9 cellular contexts compared by ENCODE assay signal in the genomic region with DNA sequence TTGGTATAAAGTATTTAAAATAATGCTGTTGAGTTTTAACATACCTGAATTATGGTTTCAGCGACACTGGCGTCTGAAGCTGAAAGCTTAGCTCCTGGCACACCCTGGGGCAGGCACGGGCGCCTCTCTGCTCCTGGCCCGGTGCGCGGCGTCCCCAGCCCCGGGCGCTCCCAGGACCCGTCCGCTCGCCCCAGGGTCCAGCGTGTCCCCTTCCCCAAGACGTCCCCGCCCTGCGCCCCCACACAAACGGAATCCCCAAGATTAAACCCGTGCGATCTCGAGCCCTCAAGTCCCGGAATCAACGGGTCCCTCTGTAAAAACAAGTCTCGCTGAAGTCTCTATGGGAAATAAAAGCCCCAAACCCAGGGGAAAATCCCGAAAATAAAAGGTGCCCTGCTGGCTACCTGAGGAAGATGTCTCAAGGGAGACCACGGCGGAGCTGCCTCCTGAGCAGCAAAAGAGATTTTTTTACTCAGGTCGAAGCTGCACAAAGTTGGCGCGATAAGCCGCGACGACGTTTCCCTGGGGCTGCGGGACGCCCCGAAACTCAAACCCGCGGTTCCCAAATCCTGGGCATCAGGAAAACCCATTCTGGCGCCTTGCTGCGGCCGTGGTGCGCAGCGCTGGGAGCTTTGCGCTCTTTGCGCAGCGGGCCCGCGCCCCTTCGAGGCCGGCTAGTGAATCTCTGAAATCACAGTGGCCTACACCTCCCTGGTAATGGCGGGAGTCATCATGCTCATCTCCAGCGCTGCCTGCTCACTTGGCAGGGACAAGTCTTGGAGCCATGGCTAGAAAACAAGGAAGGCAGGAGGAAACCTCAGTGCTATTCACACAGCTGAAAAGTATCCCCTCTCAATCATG. TPM values are rescaled to one million over a fixed set of nuclear protein-coding genes. Genes with fewer than 3 reads are reported as not detected.
DNase-seq lines count a peak whose midpoint lies in the region; ATAC-seq, FAIRE-seq and TF ChIP-seq lines count a peak whose summit lies in the region.
"Had no signal": no experiment of that assay in that cellular context is flagged by ENCODE, and none has a peak within 500 bp of the region (broad histone marks: within the 10 kb centered on the region; RNA-seq: fewer than 3 reads in every experiment).

No MANE protein-coding gene starts in this region.

- no peak overlapping the region for H3K9ac ChIP-seq in BLaER1 treated with 17β-estradiol and CSF1 and Interleukin-3, amounts not matched to agents 10 nM and 100 nM
- H3K9ac ChIP-seq in kidney (ENCODE audit: low read length in 2 of 2) = no peak overlapping the region

- no peaks in the 10 kb centered on the region for H3K36me3 ChIP-seq in BLaER1 treated with 17β-estradiol and CSF1 and Interleukin-3, amounts not matched to agents 10 nM and 100 nM
- H3K36me3 ChIP-seq in kidney (ENCODE audit: control insufficient read depth in 1 of 2, insufficient read depth in 2 of 2, low read length in 2 of 2) (no peaks in the 10 kb centered on the region), OCI-LY7 (ENCODE audit: insufficient read depth, low read length) (no peaks in the 10 kb centered on the region)

- BruUV-seq in OCI-LY7 (replicated peaks; lab: Mats Ljungman, UMichigan) = no TSS peak

- H3K27me3 ChIP-seq in BLaER1 treated with 17β-estradiol and CSF1 and Interleukin-3, amounts not matched to agents 10 nM and 100 nM = peaks cover 0 to 91% (median 0%) of the 10 kb centered on the region in 11 experiments; a peak in 5 of 22 replicates

- H2AFZ ChIP-seq in OCI-LY7 (ENCODE audit: low read length) = no peak overlapping the region

- no peak overlapping the region for H3K4me3 ChIP-seq in BLaER1 treated with 17β-estradiol and CSF1 and Interleukin-3, amounts not matched to agents 10 nM and 100 nM
- H3K4me3 ChIP-seq in kidney (ENCODE audit: low read length in 2 of 2) (no peak overlapping the region), OCI-LY7 (ENCODE audit: low read depth, low read length, poor library complexity, severe bottlenecking) (no peak overlapping the region)

- peak; percentile 15 to 21 for DNase-seq in activated T-cell treated with anti-CD3 and anti-CD28 coated beads, Interleukin-2, amount 50 U/mL, for 72 hours
- peak; percentile 62 for DNase-seq in kidney
- DNase-seq in stimulated activated naive CD8-positive, alpha-beta T cell treated with anti-CD3 and anti-CD28 coated beads, Interleukin-15, amount 100 ng/mL, for 72 hours = peak in 1 of 2 donors; percentile 24
- DNase-seq in OCI-LY7 (ENCODE audit: low spot score) = no peak
- no peak for DNase-seq in 8988T

- CTCF ChIA-PET in OCI-LY7 (lab: Charles Lee; ENCODE audit: unreplicated experiment) = no interaction called here

- no peak for FAIRE-seq in kidney (lab: Jason Lieb, UNC)
- FAIRE-seq: bronchial epithelial cell had no signal

- H4K20me1 ChIP-seq in BLaER1 treated with 17β-estradiol and CSF1 and Interleukin-3, amounts not matched to agents 10 nM and 100 nM = no peaks in the 10 kb centered on the region
- H4K20me1 ChIP-seq in OCI-LY7 (ENCODE audit: insufficient read depth, low read length) = no peaks in the 10 kb centered on the region

- peaks cover 5% of the 10 kb centered on the region for H3K4me1 Mint-ChIP-seq in activated T-cell treated with anti-CD3 and anti-CD28 coated beads, Interleukin-2, amount 50 U/mL, for 72 hours (ENCODE audit: low read depth)
- peaks cover 17% of the 10 kb centered on the region for H3K4me1 Mint-ChIP-seq in stimulated activated naive CD8-positive, alpha-beta T cell treated with anti-CD3 and anti-CD28 coated beads, Interleukin-15, amount 100 ng/mL, for 72 hours

- H3K27ac Mint-ChIP-seq in activated T-cell treated with anti-CD3 and anti-CD28 coated beads, Interleukin-2, amount 50 U/mL, for 72 hours = no peak overlapping the region
- peak overlapping the region in 1 of 2 donors; percentile 43 for H3K27ac Mint-ChIP-seq in stimulated activated naive CD8-positive, alpha-beta T cell treated with anti-CD3 and anti-CD28 coated beads, Interleukin-15, amount 100 ng/mL, for 72 hours

- no peaks in the 10 kb centered on the region for H3K9me2 ChIP-seq in OCI-LY7 (ENCODE audit: insufficient read depth, low read length)

- intact Hi-C loops in kidney (cut with DNase I) = no loop called here
- intact Hi-C loops in OCI-LY7 (cut with micrococcal nuclease; ENCODE audit: unreplicated experiment) = no loop called here

- no peaks in the 10 kb centered on the region for H3K36me3 Mint-ChIP-seq in activated T-cell treated with anti-CD3 and anti-CD28 coated beads, Interleukin-2, amount 50 U/mL, for 72 hours (ENCODE audit: insufficient read depth in 2 of 2)

- no peak overlapping the region for H3K27ac ChIP-seq in BLaER1 treated with 17β-estradiol and CSF1 and Interleukin-3, amounts not matched to agents 10 nM and 100 nM
- no peak overlapping the region for H3K27ac ChIP-seq in kidney (ENCODE audit: low read depth in 2 of 2, low read length in 2 of 2)
- H3K27ac ChIP-seq in OCI-LY7 (ENCODE audit: low read depth, low read length, poor library complexity, severe bottlenecking) = no peak overlapping the region

- H3K4me3 Mint-ChIP-seq in activated T-cell treated with anti-CD3 and anti-CD28 coated beads, Interleukin-2, amount 50 U/mL, for 72 hours = peak overlapping the region; percentile 74 to 81
- peak overlapping the region; percentile 77 to 82 for H3K4me3 Mint-ChIP-seq in stimulated activated naive CD8-positive, alpha-beta T cell treated with anti-CD3 and anti-CD28 coated beads, Interleukin-15, amount 100 ng/mL, for 72 hours

- peak; percentile 47 for ATAC-seq in GM21367 (IDR thresholded peaks at IDR 0.05; ENCODE audit: unreplicated experiment)
- ATAC-seq in activated T-cell treated with anti-CD3 and anti-CD28 coated beads, Interleukin-2, amount 50 U/mL, for 72 hours (replicated peaks in 1 of 2) = peak; percentile 45 to 67
- ATAC-seq in stimulated activated naive CD8-positive, alpha-beta T cell treated with anti-CD3 and anti-CD28 coated beads, Interleukin-15, amount 100 ng/mL, for 72 hours = peak; percentile 73
- ATAC-seq in HG02571 (IDR thresholded peaks at IDR 0.05; ENCODE audit: unreplicated experiment) = no peak

- TF ChIP-seq CTCF in kidney (IDR thresholded peaks at IDR 0.05; ENCODE audit: borderline replicate concordance, extremely low read depth, insufficient read depth) (no peak), OCI-LY7 (conservative IDR thresholded peaks at IDR 0.05; ENCODE audit: low read length) (no peak)

- peaks cover 0 to 16% (median 7%) of the 10 kb centered on the region in 10 experiments; a peak in 9 of 20 replicates for H3K4me1 ChIP-seq in BLaER1 treated with 17β-estradiol and CSF1 and Interleukin-3, amounts not matched to agents 10 nM and 100 nM
- H3K4me1 ChIP-seq in kidney (ENCODE audit: control insufficient read depth in 1 of 2, insufficient read depth in 1 of 2, low read depth in 1 of 2, low read length in 2 of 2) (peaks cover 0 to 4% of the 10 kb centered on the region in 2 donors), OCI-LY7 (ENCODE audit: insufficient read depth, low read length, poor library complexity, severe bottlenecking) (no peaks in the 10 kb centered on the region)

- no peaks in the 10 kb centered on the region for H3K9me3 Mint-ChIP-seq in activated T-cell treated with anti-CD3 and anti-CD28 coated beads, Interleukin-2, amount 50 U/mL, for 72 hours
- no peaks in the 10 kb centered on the region for H3K9me3 Mint-ChIP-seq in stimulated activated naive CD8-positive, alpha-beta T cell treated with anti-CD3 and anti-CD28 coated beads, Interleukin-15, amount 100 ng/mL, for 72 hours

- no peaks in the 10 kb centered on the region for H3K79me2 ChIP-seq in OCI-LY7 (ENCODE audit: insufficient read depth, low read depth, low read length)

- H3K9me3 ChIP-seq in BLaER1 treated with 17β-estradiol and CSF1 and Interleukin-3, amounts not matched to agents 10 nM and 100 nM (replicated peaks in 1 of 11) = peaks cover 0 to 10% (median 8%) of the 10 kb centered on the region in 11 experiments; a peak in 15 of 22 replicates
- H3K9me3 ChIP-seq in kidney (ENCODE audit: control insufficient read depth in 1 of 2, low read length in 2 of 2) (no peaks in the 10 kb centered on the region), OCI-LY7 (ENCODE audit: low read length) (no peaks in the 10 kb centered on the region)

- H3K27me3 Mint-ChIP-seq in activated T-cell treated with anti-CD3 and anti-CD28 coated beads, Interleukin-2, amount 50 U/mL, for 72 hours (ENCODE audit: low read depth) = peaks cover 56% of the 10 kb centered on the region
- H3K27me3 Mint-ChIP-seq in stimulated activated naive CD8-positive, alpha-beta T cell treated with anti-CD3 and anti-CD28 coated beads, Interleukin-15, amount 100 ng/mL, for 72 hours = peaks cover 73% of the 10 kb centered on the region

- H3K4me2 ChIP-seq in BLaER1 treated with 17β-estradiol and CSF1 and Interleukin-3, amounts not matched to agents 10 nM and 100 nM = peak overlapping the region in 8 of 11 experiments; percentile 14 to 47 (median 30); a peak in 14 of 22 replicates
- H3K4me2 ChIP-seq in OCI-LY7 (ENCODE audit: low read length) = no peak overlapping the region

- POLR2A ChIA-PET in OCI-LY7 (lab: Charles Lee) = interaction anchor here (0.5 kb wide), 1 partner anchor 67 kb away, joined by 4 read pairs; a partner anchor contains a TSS

RNA-seq across cellular contexts. Expression of a gene that starts 6.3 kb away (rescaled TPM):
- not detected for total RNA-seq in activated T-cell treated with anti-CD3 and anti-CD28 coated beads, Interleukin-2, amount 50 U/mL, for 72 hours
- not detected for total RNA-seq in kidney
- not detected for polyA plus RNA-seq in kidney (ENCODE audit: insufficient read depth, low read depth, low replicate concordance)
- not detected in 2 replicates for total RNA-seq in OCI-LY7 (2014; rRNA removed; shearing (Covaris generic))
- not detected in 2 replicates for total RNA-seq in OCI-LY7 (2022)
- total RNA-seq: bronchial epithelial cell had no signal

RNA-seq across cellular contexts. Expression of a gene that starts 17.4 kb away (rescaled TPM):
- total RNA-seq in activated T-cell treated with anti-CD3 and anti-CD28 coated beads, Interleukin-2, amount 50 U/mL, for 72 hours = not detected
- total RNA-seq in kidney (not detected), OCI-LY7 (2022) (not detected in 2 replicates)
- polyA plus RNA-seq in kidney (ENCODE audit: insufficient read depth, low read depth, low replicate concordance) = not detected
- not detected in 2 replicates for total RNA-seq in OCI-LY7 (2014; rRNA removed; shearing (Covaris generic))
- total RNA-seq: bronchial epithelial cell had no signal

RNA-seq across cellular contexts. Expression of a gene that starts 34.8 kb away (rescaled TPM):
- not detected for total RNA-seq in activated T-cell treated with anti-CD3 and anti-CD28 coated beads, Interleukin-2, amount 50 U/mL, for 72 hours
- total RNA-seq in kidney (not detected), OCI-LY7 (2022) (not detected in 2 replicates)
- not detected for polyA plus RNA-seq in kidney (ENCODE audit: insufficient read depth, low read depth, low replicate concordance)
- not detected in 2 replicates for total RNA-seq in OCI-LY7 (2014; rRNA removed; shearing (Covaris generic))
- total RNA-seq: bronchial epithelial cell had no signal

RNA-seq across cellular contexts. Expression of a gene that starts 37.6 kb away (rescaled TPM):
- total RNA-seq in activated T-cell treated with anti-CD3 and anti-CD28 coated beads, Interleukin-2, amount 50 U/mL, for 72 hours = not detected
- not detected for total RNA-seq in kidney
- not detected for polyA plus RNA-seq in kidney (ENCODE audit: insufficient read depth, low read depth, low replicate concordance)
- total RNA-seq in OCI-LY7 (2014; rRNA removed; shearing (Covaris generic)) = not detected in 2 replicates
- not detected in 2 replicates for total RNA-seq in OCI-LY7 (2022)
- total RNA-seq: bronchial epithelial cell had no signal

RNA-seq across cellular contexts. Expression of a gene that starts 51.9 kb away (rescaled TPM):
- total RNA-seq in activated T-cell treated with anti-CD3 and anti-CD28 coated beads, Interleukin-2, amount 50 U/mL, for 72 hours = not detected
- not detected for total RNA-seq in kidney
- not detected for polyA plus RNA-seq in kidney (ENCODE audit: insufficient read depth, low read depth, low replicate concordance)
- total RNA-seq in OCI-LY7 (2014; rRNA removed; shearing (Covaris generic)) = not detected in 2 replicates
- total RNA-seq in OCI-LY7 (2022) = not detected in 2 replicates
- total RNA-seq: bronchial epithelial cell had no signal

Comparison
In these comparisons a context has a peak if more than half of its experiments do, and no peak if none do; other contexts are left out.
1. DNase-seq: peak in activated T-cell treated with anti-CD3 and anti-CD28 coated beads, Interleukin-2, amount 50 U/mL, for 72 hours (2 of 2) and kidney (single experiment); none in OCI-LY7 (single experiment) and 8988T (single experiment).